In the genomic region with DNA sequence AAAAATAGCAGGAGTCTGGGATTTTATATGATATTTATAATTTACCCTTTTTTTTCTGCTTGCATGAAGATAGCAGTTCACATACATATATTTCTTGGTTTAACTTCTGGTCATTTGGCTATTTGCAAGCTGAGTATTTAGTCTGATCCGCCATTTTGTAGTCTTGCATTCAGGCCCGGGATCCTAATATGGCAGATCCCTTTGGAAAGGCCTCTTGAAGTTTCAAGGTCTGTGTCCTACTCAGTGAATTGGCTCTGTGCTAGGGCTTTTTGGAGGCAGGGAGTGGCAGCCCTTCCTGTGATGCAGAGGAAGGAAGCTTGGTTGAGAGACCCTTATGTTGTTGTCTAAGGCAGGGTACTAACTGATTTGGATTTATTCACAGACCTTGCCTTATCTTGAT, we compare ENCODE assay signal across 12 cellular contexts. TPM values are rescaled to one million over a fixed set of nuclear protein-coding genes. Genes with fewer than 3 reads are reported as not detected.
A peak's percentile ranks its signal among the peaks of the same experiment; 100 is the strongest.
DNase-seq lines count a peak whose midpoint lies in the region; ATAC-seq and TF ChIP-seq lines count a peak whose summit lies in the region.
"Had no signal": no experiment of that assay in that cellular context is flagged by ENCODE, and none has a peak within 500 bp of the region (broad histone marks: within the 10 kb centered on the region; RNA-seq: fewer than 3 reads in every experiment).

No MANE protein-coding gene starts in this region.

- peaks cover 13% of the 10 kb centered on the region for H3K9me3 Mint-ChIP-seq in activated CD4-positive, alpha-beta T cell treated with anti-CD3 and anti-CD28 coated beads for 36 hours (ENCODE audit: low read depth)
- H3K9me3 Mint-ChIP-seq in osteocyte (ENCODE audit: unreplicated experiment), result no peaks in the 10 kb centered on the region

- no peak overlapping the region for H3K4me3 Mint-ChIP-seq in activated CD4-positive, alpha-beta T cell treated with anti-CD3 and anti-CD28 coated beads for 36 hours
- H3K4me3 Mint-ChIP-seq in osteocyte (ENCODE audit: unreplicated experiment), result peak overlapping the region; percentile 24

- POLR2A ChIA-PET in activated CD4-positive, alpha-beta T cell treated with anti-CD3 and anti-CD28 coated beads for 36 hours (lab: Charles Lee), result interaction anchor here (0.6 kb wide), 1 partner anchor 85 kb away, joined by 4 read pairs; no protein-coding TSS in a partner anchor
- POLR2A ChIA-PET in Panc1 (lab: Charles Lee), result no interaction called here

- no peaks in the 10 kb centered on the region for H3K27me3 ChIP-seq in Panc1 (ENCODE audit: control insufficient read depth, insufficient read depth, low read length)
- no peaks in the 10 kb centered on the region for H3K27me3 ChIP-seq in brain microvascular endothelial cell (replicated peaks)

- BruUV-seq in Panc1 (replicated peaks; lab: Mats Ljungman, UMichigan), result TSS peak; percentile 16

- CTCF ChIA-PET in activated CD4-positive, alpha-beta T cell treated with anti-CD3 and anti-CD28 coated beads for 36 hours (lab: Charles Lee), result no interaction called here
- CTCF ChIA-PET in Panc1 (lab: Charles Lee), result no interaction called here

- H3K27ac ChIP-seq in Panc1 (ENCODE audit: low read length) (no peak overlapping the region; the same call in 1 of the 2 replicates), substantia nigra (ENCODE audit: low read depth, low read length, poor library complexity, severe bottlenecking) (no peak overlapping the region), brain microvascular endothelial cell (no peak overlapping the region)

- ATAC-seq in activated CD4-positive, alpha-beta T cell treated with anti-CD3 and anti-CD28 coated beads for 36 hours, result no peak
- no peak for ATAC-seq in Panc1
- ATAC-seq in GM21360 (IDR thresholded peaks at IDR 0.05; ENCODE audit: unreplicated experiment), result no peak

- TF ChIP-seq CTCF in Panc1 (IDR thresholded peaks at IDR 0.05), result no peak
- TF ChIP-seq CTCF in osteocyte (IDR thresholded peaks at IDR 0.05), result no peak
- no peak for TF ChIP-seq CTCF in brain microvascular endothelial cell (IDR thresholded peaks at IDR 0.05; ENCODE audit: low read depth, low read length, missing control alignments)

- no peaks in the 10 kb centered on the region for H3K27me3 Mint-ChIP-seq in activated CD4-positive, alpha-beta T cell treated with anti-CD3 and anti-CD28 coated beads for 36 hours
- no peaks in the 10 kb centered on the region for H3K27me3 Mint-ChIP-seq in osteocyte (ENCODE audit: unreplicated experiment)
- H3K27me3 Mint-ChIP-seq: stimulated activated naive CD8-positive, alpha-beta T cell treated with anti-CD3 and anti-CD28 coated beads, Interleukin-15, Interleukin-2, amounts not matched to agents 100 ng/mL and 50 ng/mL, for 24 hours had no signal

- peak overlapping the region; percentile 15 for H3K27ac Mint-ChIP-seq in activated CD4-positive, alpha-beta T cell treated with anti-CD3 and anti-CD28 coated beads for 36 hours
- no peak overlapping the region for H3K27ac Mint-ChIP-seq in osteocyte (ENCODE audit: unreplicated experiment)

- H3K36me3 Mint-ChIP-seq in activated CD4-positive, alpha-beta T cell treated with anti-CD3 and anti-CD28 coated beads for 36 hours (ENCODE audit: low read depth), result peaks cover 32% of the 10 kb centered on the region
- H3K36me3 Mint-ChIP-seq in osteocyte (ENCODE audit: unreplicated experiment), result peaks cover 2% of the 10 kb centered on the region

- DNase-seq in activated CD4-positive, alpha-beta T cell treated with anti-CD3 and anti-CD28 coated beads for 36 hours, result no peak
- no peak for DNase-seq in activated CD4-positive, alpha-beta T cell treated with anti-CD3 and anti-CD28 coated beads, Interleukin-2, amount 50 U/mL, for 1 hour
- DNase-seq in Panc1 (ENCODE audit: low read depth, low spot score) (no peak), glomerular visceral epithelial cell (ENCODE audit: extremely low spot score) (peak; percentile 1), osteocyte (ENCODE audit: extremely low spot score, unreplicated experiment) (no peak), substantia nigra (lab: John Stamatoyannopoulos, UW) (no peak), brain microvascular endothelial cell (no peak)
- DNase-seq: aorta; NCI-H187; stimulated activated CD4-positive, alpha-beta T cell treated with anti-CD3 and anti-CD28 coated beads, Interleukin-1b, Interleukin-23, amount 100 ng/mL, for 48 hours had no signal

- H3K4me1 ChIP-seq in Panc1 (ENCODE audit: control insufficient read depth, insufficient read depth, low read length), result peaks cover 11% of the 10 kb centered on the region; the same call in 1 of the 2 replicates

- H3K4me3 ChIP-seq in Panc1 (ENCODE audit: low read depth in 2 of 2, low read length in 2 of 2), result no peak overlapping the region
- no peak overlapping the region for H3K4me3 ChIP-seq in brain microvascular endothelial cell (ENCODE audit: low read depth, low read length)

- in situ Hi-C loops in Panc1 (cut with HindIII; ENCODE audit: low pct_unique_long_range_greater_than_20kb, low sequenced_read_pairs) (no loop called here), brain microvascular endothelial cell (cut with HindIII; ENCODE audit: low pct_ligation_motif_present, low sequenced_read_pairs) (no loop called here)

- intact Hi-C loops in activated CD4-positive, alpha-beta T cell treated with anti-CD3 and anti-CD28 coated beads for 36 hours (cut with DNase I, micrococcal nuclease), result loop anchor here in 1 of 2 experiments (5.0 kb wide), 1 partner anchor 1125 kb away; no protein-coding TSS in a partner anchor
- intact Hi-C loops in Panc1 (cut with micrococcal nuclease; ENCODE audit: unreplicated experiment), result no loop called here

- H3K36me3 ChIP-seq in Panc1 (ENCODE audit: control insufficient read depth, insufficient read depth, low read length), result no peaks in the 10 kb centered on the region; the same call in 1 of the 2 replicates
- H3K36me3 ChIP-seq in brain microvascular endothelial cell (replicated peaks), result no peaks in the 10 kb centered on the region

- no peaks in the 10 kb centered on the region for H3K9me3 ChIP-seq in Panc1 (ENCODE audit: control insufficient read depth, insufficient read depth, low read depth, low read length)

- peaks cover 11% of the 10 kb centered on the region for H3K4me1 Mint-ChIP-seq in activated CD4-positive, alpha-beta T cell treated with anti-CD3 and anti-CD28 coated beads for 36 hours
- H3K4me1 Mint-ChIP-seq in osteocyte (ENCODE audit: unreplicated experiment), result peaks cover 16% of the 10 kb centered on the region

RNA-seq across cellular contexts. Expression of a gene that starts 2.9 kb away (rescaled TPM):
- total RNA-seq in activated CD4-positive, alpha-beta T cell treated with anti-CD3 and anti-CD28 coated beads for 36 hours, result 10 to 100 TPM; 62.2 to 70.3 TPM
- total RNA-seq in Panc1 (2021; ENCODE audit: unreplicated experiment) (75.1 TPM), osteocyte (100.0 and 102 TPM in 2 replicates)
- 158 TPM for polyA plus RNA-seq in Panc1 (2012; ENCODE audit: insufficient read length)

RNA-seq across cellular contexts. Expression of a gene that starts 2.9 kb away (rescaled TPM):
- 10 to 100 TPM in 1 of 2 experiments, 1 to 10 TPM in 1; 2.5 to 20.4 TPM for total RNA-seq in activated CD4-positive, alpha-beta T cell treated with anti-CD3 and anti-CD28 coated beads for 36 hours
- total RNA-seq in Panc1 (2021; ENCODE audit: unreplicated experiment) (13.7 TPM), osteocyte (19.1 and 20.5 TPM in 2 replicates)
- 112 TPM for polyA plus RNA-seq in Panc1 (2012; ENCODE audit: insufficient read length)
